ENCODE assay signal across 8 cellular contexts in the genomic region with DNA sequence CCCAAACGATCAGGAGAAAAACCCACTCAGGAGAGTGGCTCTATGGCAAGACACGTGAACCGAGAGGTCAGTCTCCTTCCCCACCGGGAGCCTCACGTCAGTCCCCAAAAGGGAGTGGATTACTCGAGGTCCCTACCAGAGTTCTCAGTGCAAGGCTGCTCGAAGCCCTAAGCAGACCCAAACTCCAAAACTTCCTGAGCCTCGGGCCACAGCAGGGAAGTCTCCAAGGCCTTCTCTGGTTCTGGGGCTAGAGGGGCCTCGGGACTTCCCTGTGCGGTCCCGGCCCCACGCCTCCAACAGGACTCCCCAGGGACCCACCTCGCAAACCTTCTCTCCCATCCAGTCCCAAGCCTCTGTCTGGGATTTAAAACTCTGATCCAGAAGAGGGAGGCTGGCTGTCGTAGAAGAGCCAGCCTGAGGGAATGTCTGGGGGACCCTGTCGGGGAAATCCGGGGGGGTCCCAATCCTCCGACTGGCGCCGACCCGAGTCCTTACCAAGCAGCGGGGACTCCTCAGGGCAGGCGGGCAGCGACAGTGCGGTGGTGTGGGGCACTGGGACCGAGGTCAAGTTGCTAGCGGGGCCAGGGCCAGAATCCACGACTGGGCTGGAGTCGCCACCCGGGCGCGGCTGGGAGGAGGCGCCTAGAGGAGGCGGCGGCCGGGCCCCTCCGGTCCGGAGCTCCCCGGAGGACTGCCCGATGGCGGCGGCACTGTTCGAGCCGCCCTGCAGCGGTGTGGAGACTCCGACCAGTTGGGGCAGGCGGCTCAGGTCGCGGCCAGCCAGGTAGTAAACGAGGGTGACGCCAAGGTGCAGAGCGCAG. TPM values are rescaled to one million over a fixed set of nuclear protein-coding genes. Genes with fewer than 3 reads are reported as not detected.
DNase-seq lines count a peak whose midpoint lies in the region; ATAC-seq, FAIRE-seq and TF ChIP-seq lines count a peak whose summit lies in the region.

No MANE protein-coding gene starts in this region.

- peaks cover 49% of the 10 kb centered on the region for H3K36me3 Mint-ChIP-seq in Calu3 (ENCODE audit: insufficient read depth, unreplicated experiment)
- H3K36me3 Mint-ChIP-seq in activated naive CD8-positive, alpha-beta T cell treated with anti-CD3 and anti-CD28 coated beads for 36 hours, result peaks cover 16% of the 10 kb centered on the region

- peak overlapping the region; percentile 87 for H3K4me3 Mint-ChIP-seq in Calu3 (ENCODE audit: low read depth, unreplicated experiment)
- H3K4me3 Mint-ChIP-seq in activated naive CD8-positive, alpha-beta T cell treated with anti-CD3 and anti-CD28 coated beads for 36 hours, result peak overlapping the region; percentile 95

- peaks cover 49% of the 10 kb centered on the region for H3K4me1 Mint-ChIP-seq in Calu3 (ENCODE audit: low read depth, unreplicated experiment)
- peaks cover 56% of the 10 kb centered on the region for H3K4me1 Mint-ChIP-seq in activated naive CD8-positive, alpha-beta T cell treated with anti-CD3 and anti-CD28 coated beads for 36 hours

- H3K27ac ChIP-seq in hepatocyte, result peak overlapping the region; percentile 97
- H3K27ac ChIP-seq in small intestine (ENCODE audit: low read depth in 1 of 2, low read length in 1 of 2), result peak overlapping the region; percentile 85 to 93

- H3K9me3 ChIP-seq in hepatocyte (ENCODE audit: low read depth) (no peaks in the 10 kb centered on the region), small intestine (ENCODE audit: control insufficient read depth, low read depth) (no peaks in the 10 kb centered on the region)

- intact Hi-C loops in Calu3 (cut with micrococcal nuclease; ENCODE audit: unreplicated experiment), result no loop called here

- H3K4me2 ChIP-seq in hepatocyte, result peak overlapping the region; percentile 80

- no peak for TF ChIP-seq CTCF in Calu3 (IDR thresholded peaks at IDR 0.05; ENCODE audit: unreplicated experiment)
- TF ChIP-seq CTCF in hepatocyte (IDR thresholded peaks at IDR 0.05; ENCODE audit: poor library complexity), result no peak

- peak overlapping the region; percentile 84 for H3K27ac Mint-ChIP-seq in Calu3 (ENCODE audit: unreplicated experiment)
- H3K27ac Mint-ChIP-seq in activated naive CD8-positive, alpha-beta T cell treated with anti-CD3 and anti-CD28 coated beads for 36 hours, result peak overlapping the region; percentile 93

- no peaks in the 10 kb centered on the region for H3K9me3 Mint-ChIP-seq in Calu3 (ENCODE audit: low read depth, unreplicated experiment)
- no peaks in the 10 kb centered on the region for H3K9me3 Mint-ChIP-seq in activated naive CD8-positive, alpha-beta T cell treated with anti-CD3 and anti-CD28 coated beads for 36 hours

- under 1% methylated on average over 49 of the region's 51 CpGs for WGBS in hepatocyte (ENCODE audit: low lambda C conversion rate, missing lambda C conversion rate)
- 1% methylated on average over 37 to 51 of the region's 51 CpGs for WGBS in small intestine, 3 donors

- FAIRE-seq in small intestine (lab: Jason Lieb, UNC), result no peak

- no peak for DNase-seq in Calu3
- peak; percentile 31 for DNase-seq in LHCN-M2 (ENCODE audit: low read depth)
- no peak for DNase-seq in activated naive CD8-positive, alpha-beta T cell treated with anti-CD3 and anti-CD28 coated beads for 36 hours
- DNase-seq in hepatocyte (ENCODE audit: low spot score), result peak; percentile 72
- peak; percentile 61 for DNase-seq in small intestine

- H3K4me1 ChIP-seq in hepatocyte (ENCODE audit: insufficient read depth) (peaks cover 47% of the 10 kb centered on the region), small intestine (ENCODE audit: control insufficient read depth in 2 of 2, insufficient read depth in 1 of 2, low read depth in 1 of 2, low read length in 1 of 2) (peaks cover 19 to 26% of the 10 kb centered on the region in 2 donors)

- peak overlapping the region; percentile 6 for H2AFZ ChIP-seq in hepatocyte

- H3K27me3 Mint-ChIP-seq in Calu3 (ENCODE audit: unreplicated experiment), result no peaks in the 10 kb centered on the region
- no peaks in the 10 kb centered on the region for H3K27me3 Mint-ChIP-seq in activated naive CD8-positive, alpha-beta T cell treated with anti-CD3 and anti-CD28 coated beads for 36 hours

- H3K4me3 ChIP-seq in hepatocyte (peak overlapping the region; percentile 84), small intestine (ENCODE audit: low read depth in 1 of 2, low read length in 2 of 2) (peak overlapping the region; percentile 90 to 91)

- peaks cover 51% of the 10 kb centered on the region for H3K79me2 ChIP-seq in hepatocyte

- no peaks in the 10 kb centered on the region for H3K27me3 ChIP-seq in hepatocyte
- no peaks in the 10 kb centered on the region for H3K27me3 ChIP-seq in small intestine (ENCODE audit: control insufficient read depth in 2 of 2, insufficient read depth in 2 of 2, low read length in 2 of 2)

- peak; percentile 3 for ATAC-seq in GM21723 (IDR thresholded peaks at IDR 0.05; ENCODE audit: unreplicated experiment)
- ATAC-seq in GM18858 (IDR thresholded peaks at IDR 0.05; ENCODE audit: unreplicated experiment), result no peak
- ATAC-seq in GM21367 (IDR thresholded peaks at IDR 0.05; ENCODE audit: unreplicated experiment), result no peak

- no peaks in the 10 kb centered on the region for H4K20me1 ChIP-seq in hepatocyte (ENCODE audit: insufficient read depth, poor library complexity, severe bottlenecking)

- no peaks in the 10 kb centered on the region for H3K9me2 ChIP-seq in hepatocyte (replicated peaks; ENCODE audit: insufficient read depth)

- H3K36me3 ChIP-seq in hepatocyte (replicated peaks; ENCODE audit: insufficient read depth, low read depth) (no peaks in the 10 kb centered on the region), small intestine (ENCODE audit: control insufficient read depth in 2 of 2, insufficient read depth in 2 of 2, low read length in 2 of 2) (no peaks in the 10 kb centered on the region)

- CTCF ChIA-PET in Calu3 (lab: Charles Lee), result no interaction called here

- TSS peak; percentile 62 for BruUV-seq in Calu3 (replicated peaks; lab: Mats Ljungman, UMichigan)

RNA-seq across cellular contexts. Expression of gene B4GALT1, which starts 0.7 kb away (rescaled TPM):
- 69.5 and 71.1 TPM in 2 replicates for total RNA-seq in Calu3 (2022)
- total RNA-seq in LHCN-M2 (2014; rRNA removed), result 28.8 and 34.8 TPM in 2 replicates
- polyA plus RNA-seq in LHCN-M2 (2012), result 52.7 TPM
- total RNA-seq in activated naive CD8-positive, alpha-beta T cell treated with anti-CD3 and anti-CD28 coated beads for 36 hours, result 10 to 100 TPM; 33.5 to 35.0 TPM
- 76.3 and 78.3 TPM in 2 replicates for total RNA-seq in hepatocyte
- polyA plus RNA-seq in hepatocyte, result 45.6 and 63.9 TPM in 2 replicates
- polyA plus RNA-seq in small intestine, result 10 to 100 TPM; 11.9 to 49.6 (median 14.9) TPM

Comparison
In these comparisons a context has a peak if more than half of its experiments do, and no peak if none do; other contexts are left out.
1. DNase-seq: peak in LHCN-M2 (single experiment), hepatocyte (single experiment) and small intestine (single experiment); none in Calu3 (single experiment) and activated naive CD8-positive, alpha-beta T cell treated with anti-CD3 and anti-CD28 coated beads for 36 hours (single experiment).